9 cellular contexts compared by ENCODE assay signal in the genomic region with DNA sequence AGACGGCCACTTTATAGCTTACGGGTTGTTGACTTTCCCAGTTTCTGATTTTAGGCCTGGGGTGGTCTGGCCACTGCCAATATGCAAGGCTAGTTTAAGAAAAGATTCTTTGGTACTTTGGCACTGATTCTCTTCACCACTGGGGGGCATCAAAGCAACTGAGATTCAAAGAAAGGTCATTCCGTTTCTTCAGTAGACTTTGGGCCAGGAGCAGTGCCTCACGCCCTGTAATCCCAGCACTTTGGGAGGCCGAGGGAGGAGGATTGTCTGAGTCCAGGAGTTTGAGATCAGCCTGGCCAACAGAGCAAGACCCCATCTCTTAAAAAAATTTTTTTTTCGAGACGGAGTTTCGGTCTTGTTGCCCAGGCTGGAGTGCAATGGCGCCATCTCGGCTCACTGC. TPM values are rescaled to one million over a fixed set of nuclear protein-coding genes. Genes with fewer than 3 reads are reported as not detected.
DNase-seq lines count a peak whose midpoint lies in the region; ATAC-seq, FAIRE-seq and TF ChIP-seq lines count a peak whose summit lies in the region.
"Had no signal": no experiment of that assay in that cellular context is flagged by ENCODE, and none has a peak within 500 bp of the region (broad histone marks: within the 10 kb centered on the region; RNA-seq: fewer than 3 reads in every experiment).

No MANE protein-coding gene starts in this region.

- peak; percentile 44 for ATAC-seq in activated CD4-positive, alpha-beta T cell treated with anti-CD3 and anti-CD28 coated beads for 36 hours
- no peak for ATAC-seq in gastroesophageal sphincter
- ATAC-seq in GM21723 (IDR thresholded peaks at IDR 0.05; ENCODE audit: unreplicated experiment), result no peak
- ATAC-seq in HG03095 (IDR thresholded peaks at IDR 0.05; ENCODE audit: unreplicated experiment), result no peak

- no peak overlapping the region for H3K27ac ChIP-seq in HEK293 (ENCODE audit: extremely low read depth, low read depth, low read length)
- no peak overlapping the region for H3K27ac ChIP-seq in gastroesophageal sphincter
- no peak overlapping the region for H3K27ac ChIP-seq in smooth muscle cell (ENCODE audit: low read depth)
- H3K27ac ChIP-seq: SJSA1 had no signal

- H3K9me3 Mint-ChIP-seq in activated CD4-positive, alpha-beta T cell treated with anti-CD3 and anti-CD28 coated beads for 36 hours (ENCODE audit: low read depth), result no peaks in the 10 kb centered on the region

- CTCF ChIA-PET in HEK293 (lab: Yijun Ruan, JAX), result interaction anchor here (0.6 to 4.7 kb wide), 18 partner anchors 10 to 483 kb away, joined by 3 to 25 read pairs (median 4); a partner anchor contains a TSS
- CTCF ChIA-PET in activated CD4-positive, alpha-beta T cell treated with anti-CD3 and anti-CD28 coated beads for 36 hours (lab: Charles Lee), result interaction anchor here (0.6 to 1.6 kb wide), 7 partner anchors 9 to 175 kb away, joined by 3 to 6 read pairs (median 4); a partner anchor contains a TSS

- no peak overlapping the region for H3K4me3 Mint-ChIP-seq in activated CD4-positive, alpha-beta T cell treated with anti-CD3 and anti-CD28 coated beads for 36 hours

- TF ChIP-seq CTCF in D721Med (IDR thresholded peaks at IDR 0.05; ENCODE audit: insufficient read depth, missing control alignments) (peak; percentile 22), HEK293 (tag by site-specific recombination; IDR thresholded peaks at IDR 0.05) (0 out of 2 replicates have a peak, but pooled peaks have one; percentile 18), gastroesophageal sphincter (IDR thresholded peaks at IDR 0.05) (peak in 3 of 4 experiments; percentile 39 to 48 (median 42)), smooth muscle cell (IDR thresholded peaks at IDR 0.05; ENCODE audit: borderline replicate concordance, insufficient read depth, poor library complexity, severe bottlenecking) (peak; percentile 45)

- H3K27ac Mint-ChIP-seq in activated CD4-positive, alpha-beta T cell treated with anti-CD3 and anti-CD28 coated beads for 36 hours, result no peak overlapping the region

- no peaks in the 10 kb centered on the region for H4K20me1 ChIP-seq in smooth muscle cell (ENCODE audit: low read depth)

- TF ChIP-seq EP300 in gastroesophageal sphincter (IDR thresholded peaks at IDR 0.05), result no peak

- no peaks in the 10 kb centered on the region for H3K4me1 Mint-ChIP-seq in activated CD4-positive, alpha-beta T cell treated with anti-CD3 and anti-CD28 coated beads for 36 hours

- peaks cover 84 to 93% of the 10 kb centered on the region in 2 experiments for H3K36me3 ChIP-seq in HEK293 (ENCODE audit: control insufficient read depth in 2 of 2, insufficient read depth in 1 of 2, low read length in 2 of 2)
- peaks cover 0 to 100% of the 10 kb centered on the region in 2 donors for H3K36me3 ChIP-seq in gastroesophageal sphincter
- peaks cover 22% of the 10 kb centered on the region for H3K36me3 ChIP-seq in smooth muscle cell (ENCODE audit: low read depth)

- H3K27me3 ChIP-seq in gastroesophageal sphincter, result no peaks in the 10 kb centered on the region
- no peaks in the 10 kb centered on the region for H3K27me3 ChIP-seq in smooth muscle cell (ENCODE audit: low read depth)
- H3K27me3 ChIP-seq: SJSA1 had no signal

- H3K27me3 Mint-ChIP-seq in activated CD4-positive, alpha-beta T cell treated with anti-CD3 and anti-CD28 coated beads for 36 hours, result no peaks in the 10 kb centered on the region

- H3K4me3 ChIP-seq in HEK293 (ENCODE audit: low read depth, low read length), result no peak overlapping the region
- H3K4me3 ChIP-seq in gastroesophageal sphincter, result no peak overlapping the region
- H3K4me3 ChIP-seq in smooth muscle cell, result no peak overlapping the region
- H3K4me3 ChIP-seq: SJSA1 had no signal

- WGBS in gastroesophageal sphincter (ENCODE audit: low coverage in 1 of 2), 2 donors, result 83 to 100% methylated on average over 1 to 8 of the region's 10 CpGs
- 84% methylated on average over 10 of the region's 10 CpGs for WGBS in smooth muscle cell (ENCODE audit: low lambda C conversion rate)

- H3K36me3 Mint-ChIP-seq in activated CD4-positive, alpha-beta T cell treated with anti-CD3 and anti-CD28 coated beads for 36 hours (ENCODE audit: low read depth), result peaks cover 46% of the 10 kb centered on the region

- no peak overlapping the region for H2AFZ ChIP-seq in smooth muscle cell (ENCODE audit: low read depth)

- H3K4me2 ChIP-seq in smooth muscle cell, result no peak overlapping the region

- FAIRE-seq in D721Med (lab: Jason Lieb, UNC), result no peak

- H3K9me3 ChIP-seq in HEK293 (ENCODE audit: control insufficient read depth, insufficient read depth, low read depth, low read length) (no peaks in the 10 kb centered on the region), gastroesophageal sphincter (no peaks in the 10 kb centered on the region), smooth muscle cell (replicated peaks; ENCODE audit: low read depth) (no peaks in the 10 kb centered on the region)
- H3K9me3 ChIP-seq: SJSA1 had no signal

- intact Hi-C loops in activated CD4-positive, alpha-beta T cell treated with anti-CD3 and anti-CD28 coated beads for 36 hours (cut with DNase I, micrococcal nuclease), result loop anchor here in 1 of 2 experiments (5.0 kb wide), 1 partner anchor 144 kb away; a partner anchor contains a TSS

- H3K79me2 ChIP-seq in smooth muscle cell (ENCODE audit: low read depth), result no peaks in the 10 kb centered on the region

- DNase-seq in D721Med (ENCODE audit: insufficient read length, low spot score), result no peak
- peak; percentile 40 for DNase-seq in activated CD4-positive, alpha-beta T cell treated with anti-CD3 and anti-CD28 coated beads for 36 hours
- no peak for DNase-seq in smooth muscle cell (lab: John Stamatoyannopoulos, UW; ENCODE audit: unreplicated experiment)
- DNase-seq in COLO668 (lab: John Stamatoyannopoulos, UW; ENCODE audit: unreplicated experiment), result no peak

- no peak overlapping the region for H3K9ac ChIP-seq in smooth muscle cell (ENCODE audit: low read depth)

- H3F3A ChIP-seq in smooth muscle cell (ENCODE audit: low read depth), result no peaks in the 10 kb centered on the region

- no peak for TF ChIP-seq POLR2A in gastroesophageal sphincter (IDR thresholded peaks at IDR 0.05)

- H3K4me1 ChIP-seq in HEK293 (ENCODE audit: control insufficient read depth, insufficient read depth, low read length) (no peaks in the 10 kb centered on the region), gastroesophageal sphincter (no peaks in the 10 kb centered on the region), smooth muscle cell (ENCODE audit: low read depth) (peaks cover 14% of the 10 kb centered on the region)
- H3K4me1 ChIP-seq: SJSA1 had no signal

- POLR2A ChIA-PET in HEK293 (lab: Yijun Ruan, JAX), result no interaction called here
- POLR2A ChIA-PET in activated CD4-positive, alpha-beta T cell treated with anti-CD3 and anti-CD28 coated beads for 36 hours (lab: Charles Lee), result no interaction called here

TF ChIP-seq in HEK293, 187 proteins besides CTCF, POLR2A, EP300 and RAD21:
- TF ChIP-seq ZNF707 (tag by site-specific recombination; IDR thresholded peaks at IDR 0.05) (no peak), ZNF121 (tag by site-specific recombination; IDR thresholded peaks at IDR 0.05) (peak; percentile 87), ZNF660 (tag by site-specific recombination; IDR thresholded peaks at IDR 0.05) (0 out of 2 replicates have a peak, but pooled peaks have one; percentile 34), ZNF654 (tag by site-specific recombination; IDR thresholded peaks at IDR 0.05; ENCODE audit: low read depth) (peak; percentile 38; the same call in 1 of the 2 replicates)
- TF ChIP-seq, protein P1, sequence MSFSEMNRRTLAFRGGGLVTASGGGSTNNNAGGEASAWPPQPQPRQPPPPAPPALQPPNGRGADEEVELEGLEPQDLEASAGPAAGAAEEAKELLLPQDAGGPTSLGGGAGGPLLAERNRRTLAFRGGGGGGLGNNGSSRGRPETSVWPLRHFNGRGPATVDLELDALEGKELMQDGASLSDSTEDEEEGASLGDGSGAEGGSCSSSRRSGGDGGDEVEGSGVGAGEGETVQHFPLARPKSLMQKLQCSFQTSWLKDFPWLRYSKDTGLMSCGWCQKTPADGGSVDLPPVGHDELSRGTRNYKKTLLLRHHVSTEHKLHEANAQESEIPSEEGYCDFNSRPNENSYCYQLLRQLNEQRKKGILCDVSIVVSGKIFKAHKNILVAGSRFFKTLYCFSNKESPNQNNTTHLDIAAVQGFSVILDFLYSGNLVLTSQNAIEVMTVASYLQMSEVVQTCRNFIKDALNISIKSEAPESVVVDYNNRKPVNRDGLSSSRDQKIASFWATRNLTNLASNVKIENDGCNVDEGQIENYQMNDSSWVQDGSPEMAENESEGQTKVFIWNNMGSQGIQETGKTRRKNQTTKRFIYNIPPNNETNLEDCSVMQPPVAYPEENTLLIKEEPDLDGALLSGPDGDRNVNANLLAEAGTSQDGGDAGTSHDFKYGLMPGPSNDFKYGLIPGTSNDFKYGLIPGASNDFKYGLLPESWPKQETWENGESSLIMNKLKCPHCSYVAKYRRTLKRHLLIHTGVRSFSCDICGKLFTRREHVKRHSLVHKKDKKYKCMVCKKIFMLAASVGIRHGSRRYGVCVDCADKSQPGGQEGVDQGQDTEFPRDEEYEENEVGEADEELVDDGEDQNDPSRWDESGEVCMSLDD (tag by site-specific recombination; IDR thresholded peaks at IDR 0.05), result no peak

RNA-seq across cellular contexts. Expression of a gene that starts 53.0 kb away (rescaled TPM):
- 100 to 1,000 TPM; 134 to 191 TPM for total RNA-seq in activated CD4-positive, alpha-beta T cell treated with anti-CD3 and anti-CD28 coated beads for 36 hours
- 10 to 100 TPM; 22.0 to 33.0 (median 25.2) TPM for total RNA-seq in gastroesophageal sphincter
- total RNA-seq in smooth muscle cell, result 25.2 and 29.6 TPM in 2 replicates
- polyA plus RNA-seq in smooth muscle cell, result 37.8 and 46.3 TPM in 2 replicates

RNA-seq across cellular contexts. Expression of a gene that starts 53.1 kb away (rescaled TPM):
- 10 to 100 TPM; 19.7 to 19.8 TPM for total RNA-seq in activated CD4-positive, alpha-beta T cell treated with anti-CD3 and anti-CD28 coated beads for 36 hours
- total RNA-seq in gastroesophageal sphincter (10 to 100 TPM in 2 of 4 donors, 1 to 10 TPM in 2; 8.1 to 14.0 (median 11.0) TPM), smooth muscle cell (9.5 and 10.3 TPM in 2 replicates)
- polyA plus RNA-seq in smooth muscle cell, result 11.1 and 11.7 TPM in 2 replicates
